In genomic region chr19:15679089-15679488, GRCh38 we compare ENCODE assay signal across 38 cellular contexts. TPM values are rescaled to one million over a fixed set of nuclear protein-coding genes. Genes with fewer than 3 reads are reported as not detected.
"Had no signal": no experiment of that assay in that cellular context is flagged by ENCODE, and none has a peak within 500 bp of the region (broad histone marks: within the 10 kb centered on the region; RNA-seq: fewer than 3 reads in every experiment).

No MANE protein-coding gene starts in this region.

- H3K4me3 ChIP-seq: MG63 had no signal

- DNase-seq: Karpas-422, Kasumi-1, MG63, MM.1S, MV-4-11, NCI-H1048, NCI-H1092, NCI-H1092 treated with DMSO at 0.1 percent for 48 hours, NCI-H1105, NCI-H1105 treated with DMSO at 0.1 percent for 48 hours, NCI-H1417, NCI-H1417 treated with DMSO at 0.1 percent for 48 hours, NCI-H1436, NCI-H1436 treated with DMSO at 0.1 percent for 48 hours, NCI-H146, NCI-H1694, NCI-H1694 treated with DMSO at 0.1 percent for 48 hours, NCI-H187, NCI-H187 treated with DMSO at 0.1 percent for 48 hours, NCI-H1930, NCI-H2029, NCI-H2029 treated with DMSO at 0.1 percent for 48 hours, NCI-H2081, NCI-H2081 treated with DMSO at 0.1 percent for 48 hours, NCI-H2107, NCI-H2171, NCI-H2171 treated with DMSO at 0.1 percent for 48 hours, NCI-H2227 treated with DMSO at 0.1 percent for 48 hours, NCI-H226, NCI-H345, NCI-H446, NCI-H446 treated with DMSO at 0.1 percent for 48 hours, NCI-H510A, NCI-H510A treated with DMSO at 0.1 percent for 48 hours had no signal

- H3K36me3 ChIP-seq: MG63 had no signal

- H3K9me3 ChIP-seq: MG63 had no signal

- H3K27me3 ChIP-seq: MG63 had no signal

RNA-seq across cellular contexts. Expression of gene CYP4F12, which starts 6.2 kb away (rescaled TPM):
- total RNA-seq: LHCN-M2, M059J, NCI-H460 had no signal

RNA-seq across cellular contexts. Expression of gene CYP4F3, which starts 38.4 kb away (rescaled TPM):
- total RNA-seq: LHCN-M2 had no signal

RNA-seq across cellular contexts. Expression of gene OR10H2, which starts 48.7 kb away (rescaled TPM):
- total RNA-seq: LHCN-M2, M059J, MCF 10A, NCI-H460 had no signal

RNA-seq across cellular contexts. Expression of gene OR10H3, which starts 58.7 kb away (rescaled TPM):
- total RNA-seq: LHCN-M2, M059J, MCF 10A, NCI-H460 had no signal
